In genomic region chr11:43282607-43283440, GRCh38 we compare ENCODE assay signal across 8 cellular contexts. TPM values are rescaled to one million over a fixed set of nuclear protein-coding genes. Genes with fewer than 3 reads are reported as not detected.
DNase-seq lines count a peak whose midpoint lies in the region; ATAC-seq and TF ChIP-seq lines count a peak whose summit lies in the region.

No MANE protein-coding gene starts in this region.

- H3K27me3 Mint-ChIP-seq in Calu3 (ENCODE audit: unreplicated experiment) (peaks cover 31% of the 10 kb centered on the region), brain (no peaks in the 10 kb centered on the region)

- H3K4me1 Mint-ChIP-seq in Calu3 (ENCODE audit: low read depth, unreplicated experiment) (no peaks in the 10 kb centered on the region), brain (peaks cover 16% of the 10 kb centered on the region)

- no peak overlapping the region for H3K27ac Mint-ChIP-seq in Calu3 (ENCODE audit: unreplicated experiment)
- H3K27ac Mint-ChIP-seq in brain = no peak overlapping the region

- no peak overlapping the region for H3K4me3 ChIP-seq in HL-60 (replicated peaks; ENCODE audit: insufficient read depth, low read length)
- no peak overlapping the region for H3K4me3 ChIP-seq in kidney epithelial cell (ENCODE audit: low read depth, low read length)

- ATAC-seq in GM19395 (IDR thresholded peaks at IDR 0.05; ENCODE audit: unreplicated experiment) (peak; percentile 79), HG02571 (IDR thresholded peaks at IDR 0.05; ENCODE audit: unreplicated experiment) (no peak)

- H3K27me3 ChIP-seq in HL-60 (ENCODE audit: insufficient read depth, poor library complexity, severe bottlenecking) (no peaks in the 10 kb centered on the region), kidney epithelial cell (ENCODE audit: control insufficient read depth, insufficient read depth, low read length) (peaks cover 6% of the 10 kb centered on the region)

- no peak overlapping the region for H3K27ac ChIP-seq in HL-60 (replicated peaks)

- H3K9me3 Mint-ChIP-seq in Calu3 (ENCODE audit: low read depth, unreplicated experiment) (no peaks in the 10 kb centered on the region), brain (no peaks in the 10 kb centered on the region)

- CTCF ChIA-PET in Calu3 (lab: Charles Lee) = interaction anchor here (1.0 to 1.5 kb wide), 2 partner anchors 76 to 512 kb away, joined by 4 read pairs; partner anchors contain the start of gene TTC17

- TF ChIP-seq CTCF in Calu3 (IDR thresholded peaks at IDR 0.05; ENCODE audit: unreplicated experiment) (peak; percentile 84), HL-60 (IDR thresholded peaks at IDR 0.05; ENCODE audit: insufficient read depth, low read length) (peak; percentile 75), brain (conservative IDR thresholded peaks at IDR 0.05) (peak; percentile 96 to 99), kidney epithelial cell (IDR thresholded peaks at IDR 0.05; ENCODE audit: insufficient read depth, low read length, poor library complexity, severe bottlenecking) (peak; percentile 88)

- no TSS peak for BruUV-seq in Calu3 (replicated peaks; lab: Mats Ljungman, UMichigan)

- intact Hi-C loops in Calu3 (cut with micrococcal nuclease; ENCODE audit: unreplicated experiment) = no loop called here

- H3K36me3 Mint-ChIP-seq in Calu3 (ENCODE audit: insufficient read depth, unreplicated experiment) (no peaks in the 10 kb centered on the region), brain (no peaks in the 10 kb centered on the region)

- no peaks in the 10 kb centered on the region for H3K36me3 ChIP-seq in kidney epithelial cell (ENCODE audit: control insufficient read depth, insufficient read depth, low read length)

- H3K4me3 Mint-ChIP-seq in Calu3 (ENCODE audit: low read depth, unreplicated experiment) = no peak overlapping the region
- no peak overlapping the region for H3K4me3 Mint-ChIP-seq in brain

- DNase-seq in Calu3 (peak; percentile 53), HL-60 (ENCODE audit: low read depth in 1 of 2, low spot score in 1 of 2) (peak in 1 of 2 experiments; percentile 12), SKM-1 (lab: John Stamatoyannopoulos, UW; ENCODE audit: unreplicated experiment) (peak; percentile 7), kidney epithelial cell (ENCODE audit: low read depth) (no peak)
- peak; percentile 41 for DNase-seq in stimulated activated CD4-positive, alpha-beta T cell treated with anti-CD3 and anti-CD28 coated beads, Interleukin-4, amount 100 ng/mL, for 24 hours

RNA-seq across cellular contexts. Expression of gene API5, which starts 29.0 kb away (rescaled TPM):
- total RNA-seq in Calu3 (2022) (114 and 117 TPM in 2 replicates), kidney epithelial cell (117 and 132 TPM in 2 replicates)
- 47.2 TPM for polyA plus RNA-seq in brain (ENCODE audit: insufficient read depth, low read depth, low replicate concordance)
